Comparison of ENCODE assay signal across 8 cellular contexts in genomic region chr11:10930961-10931760, GRCh38.
DNase-seq lines count a peak whose midpoint lies in the region; FAIRE-seq and TF ChIP-seq lines count a peak whose summit lies in the region.

No MANE protein-coding gene starts in this region.

- H3K9me3 Mint-ChIP-seq in Caco-2 (ENCODE audit: unreplicated experiment), result no peaks in the 10 kb centered on the region
- H3K9me3 Mint-ChIP-seq in activated naive CD4-positive, alpha-beta T cell treated with anti-CD3 and anti-CD28 coated beads, Interleukin-2, amount 50 U/mL, for 24 hours, result no peaks in the 10 kb centered on the region

- TF ChIP-seq EP300 in neural cell (conservative IDR thresholded peaks at IDR 0.05; ENCODE audit: poor library complexity, severe bottlenecking), result peak; percentile 25

- TF ChIP-seq CTCF in Caco-2 (IDR thresholded peaks at IDR 0.05; ENCODE audit: insufficient read depth in 1 of 2, low read depth in 1 of 2, low read length in 1 of 2, severe bottlenecking in 1 of 2, unreplicated experiment in 1 of 2), result no peak
- peak; percentile 3 for TF ChIP-seq CTCF in neural cell (IDR thresholded peaks at IDR 0.05; ENCODE audit: poor library complexity, severe bottlenecking)

- no peaks in the 10 kb centered on the region for H3K36me3 ChIP-seq in Caco-2 (ENCODE audit: control insufficient read depth, insufficient read depth, low read length)
- no peaks in the 10 kb centered on the region for H3K36me3 ChIP-seq in neural cell (ENCODE audit: insufficient read depth, low read length)
- H3K36me3 ChIP-seq in thymus (ENCODE audit: control insufficient read depth, insufficient read depth), result no peaks in the 10 kb centered on the region

- peak overlapping the region; percentile 81 for H3K9ac ChIP-seq in neural cell (ENCODE audit: low read length)

- H3K27me3 ChIP-seq in Caco-2 (replicated peaks; ENCODE audit: control insufficient read depth, insufficient read depth, low read length) (no peaks in the 10 kb centered on the region), neural cell (ENCODE audit: insufficient read depth, low read depth, low read length) (no peaks in the 10 kb centered on the region), thymus (ENCODE audit: control insufficient read depth, insufficient read depth) (peaks cover 34% of the 10 kb centered on the region)

- H3F3A ChIP-seq in neural cell (ENCODE audit: insufficient read depth, low read length, poor library complexity, severe bottlenecking), result no peaks in the 10 kb centered on the region

- H3K27ac Mint-ChIP-seq in Caco-2 (ENCODE audit: unreplicated experiment), result peak overlapping the region; percentile 98
- peak overlapping the region; percentile 55 for H3K27ac Mint-ChIP-seq in activated naive CD4-positive, alpha-beta T cell treated with anti-CD3 and anti-CD28 coated beads, Interleukin-2, amount 50 U/mL, for 24 hours

- peak overlapping the region; percentile 99 for H3K4me3 Mint-ChIP-seq in Caco-2 (ENCODE audit: unreplicated experiment)
- peak overlapping the region; percentile 85 for H3K4me3 Mint-ChIP-seq in activated naive CD4-positive, alpha-beta T cell treated with anti-CD3 and anti-CD28 coated beads, Interleukin-2, amount 50 U/mL, for 24 hours

- peaks cover 12% of the 10 kb centered on the region for H3K36me3 Mint-ChIP-seq in Caco-2 (ENCODE audit: insufficient read depth, unreplicated experiment)
- no peaks in the 10 kb centered on the region for H3K36me3 Mint-ChIP-seq in activated naive CD4-positive, alpha-beta T cell treated with anti-CD3 and anti-CD28 coated beads, Interleukin-2, amount 50 U/mL, for 24 hours

- POLR2A ChIA-PET in Caco-2 (lab: Charles Lee), result interaction anchor here (0.5 to 2.4 kb wide), 15 partner anchors 31 to 413 kb away, joined by 3 to 39 read pairs (median 4); partner anchors contain the start of genes CTR9, EIF4G2 and ZBED5

- DNase-seq in Caco-2 (peak; percentile 82 to 88), HT1080 (ENCODE audit: low read depth) (peak; percentile 66), RPMI8226 (peak; percentile 31), frontal cortex (ENCODE audit: low spot score in 2 of 2) (peak; percentile 55 to 62), NAMALWA (ENCODE audit: low spot score) (no peak)

- no peaks in the 10 kb centered on the region for H4K20me1 ChIP-seq in neural cell (ENCODE audit: insufficient read depth)

- no peaks in the 10 kb centered on the region for H3K27me3 Mint-ChIP-seq in Caco-2 (ENCODE audit: insufficient read depth, unreplicated experiment)
- H3K27me3 Mint-ChIP-seq in activated naive CD4-positive, alpha-beta T cell treated with anti-CD3 and anti-CD28 coated beads, Interleukin-2, amount 50 U/mL, for 24 hours, result peaks cover 20% of the 10 kb centered on the region

- H3K4me2 ChIP-seq in neural cell (ENCODE audit: low read length), result peak overlapping the region; percentile 48

- peaks cover 28% of the 10 kb centered on the region for H3K4me1 Mint-ChIP-seq in Caco-2 (ENCODE audit: low read depth, unreplicated experiment)
- peaks cover 28% of the 10 kb centered on the region for H3K4me1 Mint-ChIP-seq in activated naive CD4-positive, alpha-beta T cell treated with anti-CD3 and anti-CD28 coated beads, Interleukin-2, amount 50 U/mL, for 24 hours

- H3K9me3 ChIP-seq in Caco-2 (no peaks in the 10 kb centered on the region), neural cell (ENCODE audit: low read length) (no peaks in the 10 kb centered on the region), thymus (ENCODE audit: control insufficient read depth) (no peaks in the 10 kb centered on the region)

- peaks cover 22% of the 10 kb centered on the region for H3K4me1 ChIP-seq in Caco-2
- peaks cover 9% of the 10 kb centered on the region for H3K4me1 ChIP-seq in thymus (ENCODE audit: control insufficient read depth, insufficient read depth, low read length)

- H2AFZ ChIP-seq in neural cell (ENCODE audit: low read depth, low read length), result peak overlapping the region; percentile 67

- CTCF ChIA-PET in Caco-2 (lab: Charles Lee), result interaction anchor here (0.6 to 1.9 kb wide), 11 partner anchors 24 to 139 kb away, joined by 3 to 12 read pairs (median 5); no protein-coding TSS in a partner anchor

- no peaks in the 10 kb centered on the region for H3K9me2 ChIP-seq in neural cell (ENCODE audit: insufficient read depth, low read length)

- peak overlapping the region; percentile 75 for H3K4me3 ChIP-seq in Caco-2 (ENCODE audit: low read depth, low read length)
- peak overlapping the region; percentile 75 for H3K4me3 ChIP-seq in neural cell (ENCODE audit: low read length)
- peak overlapping the region; percentile 58 for H3K4me3 ChIP-seq in thymus (ENCODE audit: low read length)

- BruUV-seq in Caco-2 (replicated peaks; lab: Mats Ljungman, UMichigan), result no TSS peak

- no peak for FAIRE-seq in frontal cortex (lab: Jason Lieb, UNC)

- peak overlapping the region; percentile 82 for H3K27ac ChIP-seq in neural cell (ENCODE audit: low read length)
- H3K27ac ChIP-seq in thymus (ENCODE audit: low read depth), result peak overlapping the region; percentile 83

- no peak for TF ChIP-seq RAD21 in neural cell (conservative IDR thresholded peaks at IDR 0.05)

- intact Hi-C loops in Caco-2 (cut with micrococcal nuclease; ENCODE audit: unreplicated experiment), result loop anchor here (1.0 to 10.0 kb wide), 7 partner anchors 31 to 524 kb away; partner anchors contain the start of genes EIF4G2 and ZBED5

- WGBS in thymus, result under 1% methylated on average over 71 of the region's 71 CpGs

- no peaks in the 10 kb centered on the region for H3K79me2 ChIP-seq in neural cell (replicated peaks; ENCODE audit: insufficient read depth, low read length)

TF ChIP-seq in neural cell, 6 proteins besides CTCF, POLR2A, EP300 and RAD21:
- TF ChIP-seq POLR2AphosphoS5 (IDR thresholded peaks at IDR 0.05) (peak; percentile 49), SMC3 (conservative IDR thresholded peaks at IDR 0.05; ENCODE audit: poor library complexity) (no peak), MXI1 (conservative IDR thresholded peaks at IDR 0.05; ENCODE audit: poor library complexity, severe bottlenecking) (peak; percentile 25), TAF1 (IDR thresholded peaks at IDR 0.05; ENCODE audit: low read depth) (no peak), REST (IDR thresholded peaks at IDR 0.05; ENCODE audit: borderline replicate concordance) (peak; percentile 48), EZH2 (IDR thresholded peaks at IDR 0.05; ENCODE audit: borderline replicate concordance, insufficient read depth, low read length, poor library complexity, severe bottlenecking) (no peak)
